In genomic region chr12:100797786-100798580, GRCh38 we compare ENCODE assay signal across 17 cellular contexts. TPM values are rescaled to one million over a fixed set of nuclear protein-coding genes. Genes with fewer than 3 reads are reported as not detected.
A peak's percentile ranks its signal among the peaks of the same experiment; 100 is the strongest.
DNase-seq lines count a peak whose midpoint lies in the region; ATAC-seq and TF ChIP-seq lines count a peak whose summit lies in the region.
"Had no signal": no experiment of that assay in that cellular context is flagged by ENCODE, and none has a peak within 500 bp of the region (broad histone marks: within the 10 kb centered on the region; RNA-seq: fewer than 3 reads in every experiment).

No MANE protein-coding gene starts in this region.

- H3K4me1 ChIP-seq in mesodermal cell (ENCODE audit: control insufficient read depth, insufficient read depth, low read length, poor library complexity, severe bottlenecking) (peaks cover 59% of the 10 kb centered on the region), foreskin keratinocyte (peaks cover 29% of the 10 kb centered on the region)

- no peak overlapping the region for H3K4me3 ChIP-seq in mesodermal cell (ENCODE audit: extremely low read depth, insufficient read depth, low read length, poor library complexity, severe bottlenecking)

- DNase-seq in NCI-H69 (lab: John Stamatoyannopoulos, UW) (peak; percentile 29), chondrocyte (ENCODE audit: low spot score) (no peak), substantia nigra (lab: John Stamatoyannopoulos, UW) (no peak), foreskin keratinocyte (no peak), SKM-1 (lab: John Stamatoyannopoulos, UW; ENCODE audit: unreplicated experiment) (no peak), HEK293T (ENCODE audit: extremely low spot score) (no peak)
- DNase-seq: ACHN, AML-193, COR-L47, GF-D8, NCI-H1048, NCI-H1436 treated with DMSO at 0.1 percent for 48 hours, NCI-H2029 treated with DMSO at 0.1 percent for 48 hours, NCI-H510A had no signal

- WGBS in mesodermal cell (ENCODE audit: insufficient coverage in 2 of 2), 2 experiments = 86 to 100% methylated on average over 1 of the region's 1 CpG

- H3K27ac ChIP-seq in mesodermal cell (ENCODE audit: low read depth, low read length, severe bottlenecking) (peak overlapping the region; percentile 81), substantia nigra (ENCODE audit: low read depth, low read length, poor library complexity, severe bottlenecking) (peak overlapping the region; percentile 79), foreskin keratinocyte (no peak overlapping the region)

- H3K27me3 ChIP-seq in foreskin keratinocyte = no peaks in the 10 kb centered on the region

- POLR2A ChIA-PET in HEK293T (lab: Yijun Ruan, JAX) = no interaction called here

- peak overlapping the region; percentile 40 for H3K4me3 Mint-ChIP-seq in chondrocyte (ENCODE audit: unreplicated experiment)
- H3K4me3 Mint-ChIP-seq: CD14-positive monocyte had no signal

- no peaks in the 10 kb centered on the region for H3K9me3 Mint-ChIP-seq in chondrocyte (ENCODE audit: low read depth)

- H3K27me3 Mint-ChIP-seq in chondrocyte (ENCODE audit: low read depth) = no peaks in the 10 kb centered on the region

- no peaks in the 10 kb centered on the region for H3K9me3 ChIP-seq in mesodermal cell (ENCODE audit: control insufficient read depth, low read length)

- no peak for ATAC-seq in foreskin keratinocyte
- ATAC-seq: Panc1 had no signal

- TF ChIP-seq CTCF in chondrocyte (IDR thresholded peaks at IDR 0.05) (no peak), foreskin keratinocyte (conservative IDR thresholded peaks at IDR 0.05) (no peak)

- H3K27ac Mint-ChIP-seq in chondrocyte (ENCODE audit: unreplicated experiment) = peak overlapping the region; percentile 92
- H3K27ac Mint-ChIP-seq: CD14-positive monocyte had no signal

- H3K4me1 Mint-ChIP-seq in chondrocyte (ENCODE audit: low read depth) = peaks cover 65% of the 10 kb centered on the region
- H3K4me1 Mint-ChIP-seq: CD14-positive monocyte had no signal

- H3K36me3 Mint-ChIP-seq in chondrocyte (ENCODE audit: low read depth) = no peaks in the 10 kb centered on the region
- H3K36me3 Mint-ChIP-seq: CD14-positive monocyte had no signal

- H3K36me3 ChIP-seq in mesodermal cell (ENCODE audit: control insufficient read depth, insufficient read depth, low read length) = peaks cover 8% of the 10 kb centered on the region

- CTCF ChIA-PET in HEK293T (lab: Yijun Ruan, JAX) = no interaction called here

TF ChIP-seq in HEK293T, 16 proteins besides CTCF, POLR2A, EP300 and RAD21:
- TF ChIP-seq ELF4 (IDR thresholded peaks at IDR 0.05) = no peak
- no peak for TF ChIP-seq CTBP1 (IDR thresholded peaks at IDR 0.05; ENCODE audit: borderline replicate concordance)
- TF ChIP-seq HDGF (IDR thresholded peaks at IDR 0.05; ENCODE audit: borderline replicate concordance) = no peak
- TF ChIP-seq FOXK2 (IDR thresholded peaks at IDR 0.05) = no peak
- TF ChIP-seq NFRKB (IDR thresholded peaks at IDR 0.05) = no peak
- no peak for TF ChIP-seq ZNF384 (IDR thresholded peaks at IDR 0.05)
- no peak for TF ChIP-seq ARNT (IDR thresholded peaks at IDR 0.05)
- no peak for TF ChIP-seq LEF1 (IDR thresholded peaks at IDR 0.05; ENCODE audit: borderline replicate concordance)
- TF ChIP-seq SUZ12 (IDR thresholded peaks at IDR 0.05) = no peak
- TF ChIP-seq L3MBTL2 (conservative IDR thresholded peaks at IDR 0.05) = no peak
- TF ChIP-seq PKNOX1 (IDR thresholded peaks at IDR 0.05) = no peak
- TF ChIP-seq SP1 (IDR thresholded peaks at IDR 0.05) = no peak
- no peak for TF ChIP-seq FOXM1 (IDR thresholded peaks at IDR 0.05; ENCODE audit: borderline replicate concordance)
- TF ChIP-seq TARDBP (IDR thresholded peaks at IDR 0.05) = no peak
- TF ChIP-seq FOXA1 (IDR thresholded peaks at IDR 0.05) = no peak
- TF ChIP-seq BHLHE40 (IDR thresholded peaks at IDR 0.05; ENCODE audit: borderline replicate concordance) = no peak

RNA-seq across cellular contexts. Expression of gene ANO4, which starts 3.4 kb away (rescaled TPM):
- total RNA-seq in chondrocyte (6.5 to 11.0 TPM (median 9.2 TPM) in 3 replicates), foreskin keratinocyte (16.6 and 48.9 TPM in 2 replicates)
- 29.8 TPM for polyA plus RNA-seq in mesodermal cell (2013, experiment 1 of 2)
- 22.1 TPM for polyA plus RNA-seq in mesodermal cell (2013, experiment 2 of 2)
- polyA plus RNA-seq in foreskin keratinocyte = 9.0 and 22.8 TPM in 2 replicates
- polyA plus RNA-seq: CD14-positive monocyte had no signal
